In genomic region chr16:31455601-31456314, GRCh38 we compare ENCODE assay signal across 1 cellular context.
TF ChIP-seq lines count a peak whose summit lies in the region.

No MANE protein-coding gene starts in this region.

TF ChIP-seq in endothelial cell of umbilical vein, 7 proteins besides CTCF, POLR2A, EP300 and RAD21:
- TF ChIP-seq MAX (IDR thresholded peaks at IDR 0.05; ENCODE audit: insufficient read depth, insufficient read length) (no peak), POLR2AphosphoS5 (IDR thresholded peaks at IDR 0.05; ENCODE audit: insufficient read depth, low read depth, low read length) (no peak), EZH2 (IDR thresholded peaks at IDR 0.05; ENCODE audit: borderline replicate concordance, low read depth, low read length, severe bottlenecking) (no peak), MYC (IDR thresholded peaks at IDR 0.05; ENCODE audit: low read depth, low read length) (no peak), FOS (IDR thresholded peaks at IDR 0.05; ENCODE audit: borderline replicate concordance, insufficient read depth, low read length) (no peak), JUN (IDR thresholded peaks at IDR 0.05; ENCODE audit: borderline replicate concordance, insufficient read depth, insufficient read length, low read depth) (no peak), GATA2 (IDR thresholded peaks at IDR 0.05; ENCODE audit: insufficient read depth, insufficient read length, low read depth, low read length) (no peak)
